Comparison of ENCODE assay signal across 10 cellular contexts in genomic region chr13:45615501-45616101, GRCh38. TPM values are rescaled to one million over a fixed set of nuclear protein-coding genes. Genes with fewer than 3 reads are reported as not detected.
A peak's percentile ranks its signal among the peaks of the same experiment; 100 is the strongest.
DNase-seq lines count a peak whose midpoint lies in the region; ATAC-seq lines count a peak whose summit lies in the region.
"Had no signal": no experiment of that assay in that cellular context is flagged by ENCODE, and none has a peak within 500 bp of the region (broad histone marks: within the 10 kb centered on the region; RNA-seq: fewer than 3 reads in every experiment).

Gene ERICH6B, minus strand, starts transcription at chr13:45615739. Its CDS starts 18,734 bp downstream, at chr13:45597005.

- no peak within 1 kb of the TSS for H3K14ac ChIP-seq in mesenchymal stem cell (ENCODE audit: low read length in 2 of 2)

- no peak within 1 kb of the TSS for H3K18ac ChIP-seq in mesenchymal stem cell (ENCODE audit: low read depth in 1 of 2, low read length in 2 of 2)

- no peak within 1 kb of the TSS for H3K23ac ChIP-seq in mesenchymal stem cell (ENCODE audit: low read length in 2 of 2)

- no peak within 1 kb of the TSS for H2BK15ac ChIP-seq in mesenchymal stem cell (ENCODE audit: low read depth, poor library complexity, severe bottlenecking)

- peaks cover 5% of the 10 kb centered on the region for H3K4me1 ChIP-seq in mesenchymal stem cell (ENCODE audit: control insufficient read depth, insufficient read depth, low read depth, low read length)

- H2AFZ ChIP-seq in mesenchymal stem cell (ENCODE audit: low read depth, low read length) = peak within 1 kb of the TSS; percentile 19

- peak within 1 kb of the TSS; percentile 13 for H4K8ac ChIP-seq in mesenchymal stem cell (ENCODE audit: low read length)

- H3K79me1 ChIP-seq in mesenchymal stem cell (replicated peaks; ENCODE audit: low read length, poor library complexity, severe bottlenecking) = no peaks in the 10 kb centered on the region

- H2AK5ac ChIP-seq in mesenchymal stem cell (ENCODE audit: low read length, severe bottlenecking) = no peak within 1 kb of the TSS

- H3K27me3 ChIP-seq in mesenchymal stem cell (ENCODE audit: control insufficient read depth in 1 of 2, insufficient read depth in 1 of 2, low read length in 2 of 2) = peaks cover 57 to 86% of the 10 kb centered on the region in 2 experiments

- no peak within 1 kb of the TSS for H2BK12ac ChIP-seq in mesenchymal stem cell (ENCODE audit: low read length in 2 of 2)

- peak within 1 kb of the TSS; percentile 41 for H3K4me2 ChIP-seq in mesenchymal stem cell (ENCODE audit: low read length, poor library complexity, severe bottlenecking)

- H2BK120ac ChIP-seq in mesenchymal stem cell (ENCODE audit: low read depth, low read length) = no peak within 1 kb of the TSS

- no peak within 1 kb of the TSS for H3K4ac ChIP-seq in mesenchymal stem cell (ENCODE audit: low read depth in 1 of 2, low read length in 2 of 2)

- H3K9me3 ChIP-seq in mesenchymal stem cell (ENCODE audit: control insufficient read depth, low read length) = peaks cover 3% of the 10 kb centered on the region
- H3K9me3 ChIP-seq: neutrophil had no signal

- no peak within 1 kb of the TSS for H4K91ac ChIP-seq in mesenchymal stem cell (ENCODE audit: low read length)

- 5% methylated on average over 22 of the region's 27 CpGs for WGBS in mesenchymal stem cell

- DNase-seq in COLO668 (lab: John Stamatoyannopoulos, UW; ENCODE audit: unreplicated experiment) (peak; percentile 77), NCI-H1436 (lab: John Stamatoyannopoulos, UW) (peak; percentile 62), dermis blood vessel endothelial cell (peak; percentile 7), mesenchymal stem cell (peak; percentile 51)
- DNase-seq in stimulated activated naive CD4-positive, alpha-beta T cell treated with Interleukin-2 at 50 U/mL for 16 hours (lab: John Stamatoyannopoulos, UW) = no peak

- peak within 1 kb of the TSS in 1 of 2 experiments; percentile 60 for H3K4me3 ChIP-seq in mesenchymal stem cell (ENCODE audit: insufficient read depth in 1 of 2, low read depth in 1 of 2, low read length in 2 of 2)

- ATAC-seq in GM18517 (IDR thresholded peaks at IDR 0.05; ENCODE audit: unreplicated experiment) (no peak), GM18498 (IDR thresholded peaks at IDR 0.05; ENCODE audit: unreplicated experiment) (no peak), HG03280 (IDR thresholded peaks at IDR 0.05; ENCODE audit: unreplicated experiment) (no peak)

- no peak within 1 kb of the TSS for H2BK5ac ChIP-seq in mesenchymal stem cell (ENCODE audit: low read depth, low read length, poor library complexity, severe bottlenecking)

- H3K9ac ChIP-seq in mesenchymal stem cell (ENCODE audit: low read length) = peak within 1 kb of the TSS; percentile 18

- no peaks in the 10 kb centered on the region for H3K36me3 ChIP-seq in mesenchymal stem cell (ENCODE audit: control insufficient read depth in 1 of 2, insufficient read depth in 2 of 2, low read depth in 1 of 2, low read length in 2 of 2)
- H3K36me3 ChIP-seq: neutrophil had no signal

- H3K27ac ChIP-seq in mesenchymal stem cell (ENCODE audit: low read length, poor library complexity, severe bottlenecking) = no peak within 1 kb of the TSS
- H3K27ac ChIP-seq: neutrophil, VCaP had no signal

RNA-seq across cellular contexts. Expression of gene ERICH6B, which starts in this region (rescaled TPM):
- total RNA-seq in dermis blood vessel endothelial cell = not detected in 2 replicates
- polyA plus RNA-seq in mesenchymal stem cell (2013, experiment 1 of 2) = not detected
- polyA plus RNA-seq in mesenchymal stem cell (2013, experiment 2 of 2) = not detected

Comparison
In these comparisons a context has a peak if more than half of its experiments do, and no peak if none do; other contexts are left out.
1. Peak in DNase-seq in dermis blood vessel endothelial cell; RNA of the gene not detected or under 1 TPM.